8 cellular contexts compared by ENCODE assay signal in the genomic region with DNA sequence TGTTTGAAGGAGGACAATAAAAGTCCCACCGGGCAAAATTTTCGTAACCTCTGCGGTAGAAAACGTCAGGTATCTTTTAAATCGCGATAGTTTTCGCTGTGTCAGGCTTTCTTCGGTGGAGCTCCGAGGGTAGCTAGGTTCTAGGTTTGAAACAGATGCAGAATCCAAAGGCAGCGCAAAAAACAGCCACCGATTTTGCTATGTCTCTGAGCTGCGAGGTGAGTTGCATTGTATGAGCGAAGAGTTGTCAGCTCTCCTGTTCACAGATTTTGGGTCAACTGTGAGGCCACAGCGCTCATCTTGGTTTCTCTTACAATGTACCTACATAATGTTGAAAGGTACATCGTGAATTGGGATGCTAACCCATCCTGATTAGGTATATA. TPM values are rescaled to one million over a fixed set of nuclear protein-coding genes. Genes with fewer than 3 reads are reported as not detected.
DNase-seq lines count a peak whose midpoint lies in the region; ATAC-seq and TF ChIP-seq lines count a peak whose summit lies in the region.

No MANE protein-coding gene starts in this region.

- no CpG with 5 or more reads among the region's 15 CpGs for WGBS in neuronal stem cell (ENCODE audit: extremely low coverage in 2 of 2, insufficient read length in 2 of 2, insufficient replicate concordance in 1 of 2), 2 donors

- H3K4me1 ChIP-seq in neuronal stem cell (ENCODE audit: control insufficient read depth in 2 of 2, insufficient read depth in 1 of 2, low read depth in 1 of 2, low read length in 2 of 2), result no peaks in the 10 kb centered on the region

- H4K8ac ChIP-seq in neuronal stem cell (ENCODE audit: low read depth, low read length), result no peak overlapping the region

- H2AK5ac ChIP-seq in neuronal stem cell (ENCODE audit: low read depth, low read length), result no peak overlapping the region

- peaks cover 49% of the 10 kb centered on the region for H3K4me1 Mint-ChIP-seq in activated CD4-positive, alpha-beta memory T cell treated with anti-CD3 and anti-CD28 coated beads, Interleukin-2, amount 10 ng/mL, durations not matched to agents 7 days and 5 days

- H3K79me1 ChIP-seq in neuronal stem cell (ENCODE audit: low read depth, low read length), result no peaks in the 10 kb centered on the region

- no peaks in the 10 kb centered on the region for H3K27me3 Mint-ChIP-seq in activated CD4-positive, alpha-beta memory T cell treated with anti-CD3 and anti-CD28 coated beads, Interleukin-2, amount 10 ng/mL, durations not matched to agents 7 days and 5 days

- H3K4me2 ChIP-seq in neuronal stem cell (ENCODE audit: insufficient read depth, low read length, poor library complexity, severe bottlenecking), result peak overlapping the region; percentile 86

- H3K4me3 ChIP-seq in AG04450 (ENCODE audit: low read depth, low read length), result peak overlapping the region; percentile 92
- peak overlapping the region; percentile 89 for H3K4me3 ChIP-seq in HL-60 (replicated peaks; ENCODE audit: insufficient read depth, low read length)
- peak overlapping the region; percentile 95 for H3K4me3 ChIP-seq in fibroblast of pulmonary artery (replicated peaks; ENCODE audit: low read depth, low read length)
- peak overlapping the region; percentile 72 to 89 for H3K4me3 ChIP-seq in neuronal stem cell (ENCODE audit: low read length in 2 of 2)

- no peak overlapping the region for H3K18ac ChIP-seq in neuronal stem cell (ENCODE audit: low read length)

- H2AFZ ChIP-seq in neuronal stem cell (ENCODE audit: low read length), result peak overlapping the region; percentile 99

- TF ChIP-seq CTCF in AG04450 (IDR thresholded peaks at IDR 0.05; ENCODE audit: low read depth, low read length), result no peak
- no peak for TF ChIP-seq CTCF in HL-60 (IDR thresholded peaks at IDR 0.05; ENCODE audit: insufficient read depth, low read length)
- no peak for TF ChIP-seq CTCF in fibroblast of pulmonary artery (IDR thresholded peaks at IDR 0.05; ENCODE audit: low read length, missing control alignments)

- no peaks in the 10 kb centered on the region for H3K36me3 ChIP-seq in neuronal stem cell (replicated peaks in 1 of 2; ENCODE audit: control insufficient read depth in 2 of 2, insufficient read depth in 2 of 2, low read length in 2 of 2)

- peak overlapping the region; percentile 99 for H3K27ac Mint-ChIP-seq in activated CD4-positive, alpha-beta memory T cell treated with anti-CD3 and anti-CD28 coated beads, Interleukin-2, amount 10 ng/mL, durations not matched to agents 7 days and 5 days

- no peaks in the 10 kb centered on the region for H3K9me3 Mint-ChIP-seq in activated CD4-positive, alpha-beta memory T cell treated with anti-CD3 and anti-CD28 coated beads, Interleukin-2, amount 10 ng/mL, durations not matched to agents 7 days and 5 days

- POLR2A ChIA-PET in AG04450 (lab: Yijun Ruan, JAX), result interaction anchor here (1.7 kb wide), 1 partner anchor 20 kb away, joined by 6 read pairs; no protein-coding TSS in a partner anchor
- POLR2A ChIA-PET in activated CD4-positive, alpha-beta memory T cell treated with anti-CD3 and anti-CD28 coated beads, Interleukin-2, amount 10 ng/mL, durations not matched to agents 7 days and 5 days (lab: Charles Lee), result interaction anchor here (0.7 to 3.8 kb wide), 10 partner anchors 9 to 136 kb away, joined by 3 to 40 read pairs (median 4); partner anchors contain the start of genes HPF1 and NEK1

- H3K14ac ChIP-seq in neuronal stem cell (ENCODE audit: low read length), result no peak overlapping the region

- H3K9ac ChIP-seq in neuronal stem cell (ENCODE audit: low read depth, low read length, poor library complexity), result peak overlapping the region; percentile 17

- H2BK15ac ChIP-seq in neuronal stem cell (ENCODE audit: low read length), result no peak overlapping the region

- H3K4me3 Mint-ChIP-seq in activated CD4-positive, alpha-beta memory T cell treated with anti-CD3 and anti-CD28 coated beads, Interleukin-2, amount 10 ng/mL, durations not matched to agents 7 days and 5 days, result peak overlapping the region; percentile 93

- no peak overlapping the region for H3K23ac ChIP-seq in neuronal stem cell (ENCODE audit: low read depth, low read length, poor library complexity)

- peak overlapping the region; percentile 76 for H3K27ac ChIP-seq in AG04450 (ENCODE audit: low read depth, low read length)
- H3K27ac ChIP-seq in HL-60 (replicated peaks), result peak overlapping the region; percentile 83
- H3K27ac ChIP-seq in neuronal stem cell (replicated peaks; ENCODE audit: low read length), result no peak overlapping the region

- CTCF ChIA-PET in AG04450 (lab: Charles Lee), result interaction anchor here (1.1 to 1.2 kb wide), 3 partner anchors 8 to 172 kb away, joined by 3 to 4 read pairs (median 4); partner anchors contain the start of gene NEK1
- CTCF ChIA-PET in activated CD4-positive, alpha-beta memory T cell treated with anti-CD3 and anti-CD28 coated beads, Interleukin-2, amount 10 ng/mL, durations not matched to agents 7 days and 5 days (lab: Charles Lee), result interaction anchor here (1.0 to 2.8 kb wide), 5 partner anchors 8 to 41 kb away, joined by 3 to 11 read pairs (median 4); partner anchors contain the start of gene NEK1

- no peak for ATAC-seq in HG02571 (IDR thresholded peaks at IDR 0.05; ENCODE audit: unreplicated experiment)
- no peak for ATAC-seq in HG03439 (IDR thresholded peaks at IDR 0.05; ENCODE audit: unreplicated experiment)

- no peaks in the 10 kb centered on the region for H3K9me3 ChIP-seq in AG04450 (ENCODE audit: control insufficient read depth, insufficient read depth, low read length)
- H3K9me3 ChIP-seq in neuronal stem cell (replicated peaks in 1 of 2; ENCODE audit: control insufficient read depth in 2 of 2, insufficient read depth in 1 of 2, low read depth in 1 of 2, low read length in 2 of 2), result no peaks in the 10 kb centered on the region

- peaks cover 10% of the 10 kb centered on the region for H3K36me3 Mint-ChIP-seq in activated CD4-positive, alpha-beta memory T cell treated with anti-CD3 and anti-CD28 coated beads, Interleukin-2, amount 10 ng/mL, durations not matched to agents 7 days and 5 days (ENCODE audit: low read depth)

- no peak overlapping the region for H3K4ac ChIP-seq in neuronal stem cell (ENCODE audit: low read length)

- H2BK120ac ChIP-seq in neuronal stem cell (ENCODE audit: low read depth, low read length), result no peak overlapping the region

- no peak overlapping the region for H2BK12ac ChIP-seq in neuronal stem cell (ENCODE audit: low read length)

- H3K27me3 ChIP-seq in AG04450 (ENCODE audit: control insufficient read depth, insufficient read depth, low read length), result no peaks in the 10 kb centered on the region
- H3K27me3 ChIP-seq in HL-60 (ENCODE audit: insufficient read depth, poor library complexity, severe bottlenecking), result no peaks in the 10 kb centered on the region
- H3K27me3 ChIP-seq in neuronal stem cell (ENCODE audit: control insufficient read depth in 3 of 3, insufficient read depth in 3 of 3, low read depth in 1 of 3, low read length in 3 of 3), result no peaks in the 10 kb centered on the region

- H4K91ac ChIP-seq in neuronal stem cell (ENCODE audit: low read depth, low read length, poor library complexity), result no peak overlapping the region

- H2BK5ac ChIP-seq in neuronal stem cell (ENCODE audit: low read length), result no peak overlapping the region

- DNase-seq in AG04450 (ENCODE audit: low read depth, low spot score) (no peak), HL-60 (ENCODE audit: low read depth in 1 of 2, low spot score in 1 of 2) (peak in 1 of 2 experiments; percentile 5), fibroblast of pulmonary artery (ENCODE audit: low read depth) (no peak), neuronal stem cell (ENCODE audit: low spot score) (peak; percentile 20), HK-2 (ENCODE audit: unreplicated experiment) (no peak)
- peak; percentile 38 for DNase-seq in activated CD4-positive, alpha-beta memory T cell treated with anti-CD3 and anti-CD28 coated beads, Interleukin-2, amount 10 ng/mL, durations not matched to agents 7 days and 5 days

RNA-seq across cellular contexts. Expression of gene CLCN3, which starts 0.5 kb away (rescaled TPM):
- polyA plus RNA-seq in AG04450 (2011; rRNA removed), result 23.7 and 36.5 TPM in 2 replicates
- polyA minus RNA-seq in AG04450 (2011; rRNA and poly(A)+ RNA removed), result 34.8 and 50.1 TPM in 2 replicates
- 10 to 100 TPM; 24.5 to 26.4 TPM for total RNA-seq in activated CD4-positive, alpha-beta memory T cell treated with anti-CD3 and anti-CD28 coated beads, Interleukin-2, amount 10 ng/mL, durations not matched to agents 7 days and 5 days
- polyA plus RNA-seq in neuronal stem cell (2013, experiment 1 of 2), result 22.6 TPM
- 20.7 TPM for polyA plus RNA-seq in neuronal stem cell (2013, experiment 2 of 2)

RNA-seq across cellular contexts. Expression of gene NEK1, which starts 8.5 kb away (rescaled TPM):
- polyA plus RNA-seq in AG04450 (2011; rRNA removed), result 5.5 and 7.7 TPM in 2 replicates
- polyA minus RNA-seq in AG04450 (2011; rRNA and poly(A)+ RNA removed), result 7.4 and 7.9 TPM in 2 replicates
- total RNA-seq in activated CD4-positive, alpha-beta memory T cell treated with anti-CD3 and anti-CD28 coated beads, Interleukin-2, amount 10 ng/mL, durations not matched to agents 7 days and 5 days, result 10 to 100 TPM; 14.6 to 14.8 TPM
- 10.4 TPM for polyA plus RNA-seq in neuronal stem cell (2013, experiment 1 of 2)
- 10.0 TPM for polyA plus RNA-seq in neuronal stem cell (2013, experiment 2 of 2)

Comparison
In these comparisons a context has a peak if more than half of its experiments do, and no peak if none do; other contexts are left out.
1. DNase-seq: peak in activated CD4-positive, alpha-beta memory T cell treated with anti-CD3 and anti-CD28 coated beads, Interleukin-2, amount 10 ng/mL, durations not matched to agents 7 days and 5 days (single experiment) and neuronal stem cell (single experiment); none in AG04450 (single experiment), fibroblast of pulmonary artery (single experiment) and HK-2 (single experiment).
2. Peak in every context shown above with its lines, with median percentiles within 50 percentile points of each other: H3K4me3 ChIP-seq.